Comparison of ENCODE assay signal across 16 cellular contexts in the genomic region with DNA sequence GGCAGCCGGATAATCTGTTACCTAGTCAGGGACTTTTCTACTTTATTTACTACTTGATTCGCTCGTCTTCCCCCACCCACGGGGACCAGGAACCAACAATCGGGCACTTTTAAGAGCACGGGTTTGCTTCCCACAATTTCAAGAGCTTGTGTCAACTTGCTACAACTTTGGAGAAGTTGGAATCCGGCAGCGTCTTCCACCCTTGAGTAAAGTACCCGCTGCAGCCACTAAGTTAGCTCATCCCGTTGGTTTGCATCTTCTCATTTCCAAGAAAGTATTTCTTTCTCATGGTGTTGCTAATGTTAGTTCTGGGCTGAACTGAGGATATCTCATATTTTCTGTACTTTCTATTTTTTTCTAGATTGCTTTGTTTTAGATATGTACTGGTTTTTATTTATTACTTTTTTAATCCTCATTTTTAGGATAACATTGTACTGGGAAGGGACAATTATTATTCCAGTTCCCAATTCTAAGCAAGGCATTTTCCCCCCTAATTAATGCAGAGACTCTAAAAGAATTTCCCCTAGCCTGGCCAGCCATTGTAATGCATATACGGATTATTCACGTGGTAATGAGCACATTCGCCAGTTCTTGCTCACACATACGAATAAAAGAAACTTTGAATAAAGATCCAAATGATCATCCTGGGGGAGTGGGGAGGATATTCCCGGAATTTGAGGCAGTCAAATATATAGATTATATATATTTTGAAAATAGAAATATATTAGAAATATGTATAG. TPM values are rescaled to one million over a fixed set of nuclear protein-coding genes. Genes with fewer than 3 reads are reported as not detected.
DNase-seq lines count a peak whose midpoint lies in the region; ATAC-seq, FAIRE-seq and TF ChIP-seq lines count a peak whose summit lies in the region.
"Had no signal": no experiment of that assay in that cellular context is flagged by ENCODE, and none has a peak within 500 bp of the region (broad histone marks: within the 10 kb centered on the region; RNA-seq: fewer than 3 reads in every experiment).

No MANE protein-coding gene starts in this region.

- H3K27ac ChIP-seq in astrocyte (ENCODE audit: low read depth, low read length): peak overlapping the region; percentile 79
- H3K27ac ChIP-seq in iPS DF 6.9 (ENCODE audit: low read length): peak overlapping the region; percentile 84
- H3K27ac ChIP-seq in temporal lobe (ENCODE audit: low read depth, low read length): peak overlapping the region; percentile 69
- H3K27ac ChIP-seq: lower lobe of right lung, Peyer's patch, tibial artery had no signal

- H3K27me3 Mint-ChIP-seq in astrocyte (ENCODE audit: low read depth, unreplicated experiment): no peaks in the 10 kb centered on the region
- H3K27me3 Mint-ChIP-seq in stimulated activated naive CD8-positive, alpha-beta T cell treated with anti-CD3 and anti-CD28 coated beads, Interleukin-15, amount 100 ng/mL, for 72 hours: peaks cover 39% of the 10 kb centered on the region

- H3K36me3 Mint-ChIP-seq in astrocyte (ENCODE audit: low read depth, unreplicated experiment): no peaks in the 10 kb centered on the region

- peak overlapping the region; percentile 78 for H3K9ac ChIP-seq in astrocyte (ENCODE audit: low read length)

- H3K27ac Mint-ChIP-seq in astrocyte (ENCODE audit: unreplicated experiment): peak overlapping the region; percentile 91
- no peak overlapping the region for H3K27ac Mint-ChIP-seq in stimulated activated naive CD8-positive, alpha-beta T cell treated with anti-CD3 and anti-CD28 coated beads, Interleukin-15, amount 100 ng/mL, for 72 hours
- H3K27ac Mint-ChIP-seq: activated T-helper 1 cell treated with anti-CD3 and anti-CD28 coated beads, Interleukin-12 subunit alpha, Interleukin-12 subunit beta, Interleukin-2, Interleukin-4 antibody, amounts not matched to agents 30 ng/mL and 10 ng/mL and 1 ng/mL, durations not matched to agents 14 hours and 24 hours and 36 hours had no signal

- no peak for TF ChIP-seq CTCF in astrocyte (IDR thresholded peaks at IDR 0.05; ENCODE audit: insufficient read depth, low read depth, low read length)

- H3K4me1 ChIP-seq in astrocyte (ENCODE audit: insufficient read depth, low read length): peaks cover 32% of the 10 kb centered on the region
- H3K4me1 ChIP-seq in iPS DF 6.9 (ENCODE audit: control insufficient read depth, insufficient read depth, low read length): peaks cover 7% of the 10 kb centered on the region

- H3K4me3 ChIP-seq in astrocyte (ENCODE audit: insufficient read depth, low read depth, low read length) (peak overlapping the region; percentile 67), iPS DF 6.9 (ENCODE audit: low read length) (peak overlapping the region; percentile 69)
- H3K4me3 ChIP-seq: lower lobe of right lung, Peyer's patch, tibial artery had no signal

- no peaks in the 10 kb centered on the region for H3K36me3 ChIP-seq in astrocyte (ENCODE audit: insufficient read depth, low read length)
- H3K36me3 ChIP-seq in iPS DF 6.9 (ENCODE audit: control insufficient read depth, insufficient read depth, low read length): peaks cover 5% of the 10 kb centered on the region; the same call in 1 of the 2 replicates
- H3K36me3 ChIP-seq: lower lobe of right lung, Peyer's patch, tibial artery had no signal

- FAIRE-seq in astrocyte (lab: Jason Lieb, UNC): no peak

- WGBS in iPS DF 6.9 (ENCODE audit: insufficient coverage, insufficient read length): no CpG with 5 or more reads among the region's 15 CpGs

- H4K20me1 ChIP-seq in astrocyte (ENCODE audit: insufficient read depth, low read length): no peaks in the 10 kb centered on the region

- H3K27me3 ChIP-seq in astrocyte (ENCODE audit: insufficient read depth, low read length): peaks cover 45% of the 10 kb centered on the region
- H3K27me3 ChIP-seq in iPS DF 6.9 (ENCODE audit: control insufficient read depth, insufficient read depth, low read length): no peaks in the 10 kb centered on the region

- peaks cover 73% of the 10 kb centered on the region for H3K79me2 ChIP-seq in astrocyte (ENCODE audit: insufficient read depth, low read length)

- peaks cover 18% of the 10 kb centered on the region for H3K4me1 Mint-ChIP-seq in astrocyte (ENCODE audit: low read depth, unreplicated experiment)
- peaks cover 14% of the 10 kb centered on the region for H3K4me1 Mint-ChIP-seq in stimulated activated naive CD8-positive, alpha-beta T cell treated with anti-CD3 and anti-CD28 coated beads, Interleukin-15, amount 100 ng/mL, for 72 hours

- DNase-seq in NCI-H1417 (lab: John Stamatoyannopoulos, UW): peak in 2 of 3 experiments; percentile 62 to 79
- no peak for DNase-seq in NCI-H1417 treated with DMSO at 0.1 percent for 48 hours (lab: John Stamatoyannopoulos, UW)
- peak; percentile 63 for DNase-seq in astrocyte (ENCODE audit: low read depth)
- DNase-seq in iPS DF 6.9 (ENCODE audit: low read depth, low spot score): no peak
- no peak for DNase-seq in stimulated activated naive CD8-positive, alpha-beta T cell treated with anti-CD3 and anti-CD28 coated beads, Interleukin-15, amount 100 ng/mL, for 72 hours
- no peak for DNase-seq in NCI-H226
- no peak for DNase-seq in NCI-H187 (lab: John Stamatoyannopoulos, UW)
- DNase-seq: activated CD4-positive, alpha-beta T cell treated with anti-CD3 and anti-CD28 coated beads, Interleukin-2, amount 50 U/mL, for 1 hour; lower lobe of right lung; occipital lobe; Peyer's patch; stimulated activated CD4-positive, alpha-beta T cell treated with anti-CD3 and anti-CD28 coated beads, Interleukin-15, amount 100 ng/mL, for 24 hours; T-helper 2 cell; tibial artery had no signal

- H3K4me2 ChIP-seq in astrocyte (ENCODE audit: low read length): peak overlapping the region; percentile 93

- peak overlapping the region; percentile 87 for H3K4me3 Mint-ChIP-seq in astrocyte (ENCODE audit: unreplicated experiment)
- H3K4me3 Mint-ChIP-seq in stimulated activated naive CD8-positive, alpha-beta T cell treated with anti-CD3 and anti-CD28 coated beads, Interleukin-15, amount 100 ng/mL, for 72 hours: no peak overlapping the region
- H3K4me3 Mint-ChIP-seq: activated T-helper 1 cell treated with anti-CD3 and anti-CD28 coated beads, Interleukin-12 subunit alpha, Interleukin-12 subunit beta, Interleukin-2, Interleukin-4 antibody, amounts not matched to agents 30 ng/mL and 10 ng/mL and 1 ng/mL, durations not matched to agents 14 hours and 24 hours and 36 hours had no signal

- H3K9me3 Mint-ChIP-seq in astrocyte (ENCODE audit: unreplicated experiment): no peaks in the 10 kb centered on the region
- peaks cover 16 to 28% of the 10 kb centered on the region in 2 donors for H3K9me3 Mint-ChIP-seq in stimulated activated naive CD8-positive, alpha-beta T cell treated with anti-CD3 and anti-CD28 coated beads, Interleukin-15, amount 100 ng/mL, for 72 hours
- H3K9me3 Mint-ChIP-seq: activated T-helper 1 cell treated with anti-CD3 and anti-CD28 coated beads, Interleukin-12 subunit alpha, Interleukin-12 subunit beta, Interleukin-2, Interleukin-4 antibody, amounts not matched to agents 30 ng/mL and 10 ng/mL and 1 ng/mL, durations not matched to agents 14 hours and 24 hours and 36 hours had no signal

- no peak for ATAC-seq in stimulated activated naive CD8-positive, alpha-beta T cell treated with anti-CD3 and anti-CD28 coated beads, Interleukin-15, amount 100 ng/mL, for 72 hours
- ATAC-seq: lower lobe of right lung had no signal

- H2AFZ ChIP-seq in astrocyte (ENCODE audit: low read depth, low read length): peak overlapping the region; percentile 45

- no peaks in the 10 kb centered on the region for H3K9me3 ChIP-seq in astrocyte (ENCODE audit: insufficient read depth, low read depth, low read length)
- no peaks in the 10 kb centered on the region for H3K9me3 ChIP-seq in iPS DF 6.9 (ENCODE audit: control insufficient read depth, insufficient read depth, low read length)
- H3K9me3 ChIP-seq: lower lobe of right lung, tibial artery had no signal

RNA-seq across cellular contexts. Expression of a gene that starts 4.0 kb away (rescaled TPM):
- total RNA-seq in astrocyte: 5.2 and 6.5 TPM in 2 replicates
- 72.0 TPM for total RNA-seq in temporal lobe

Comparison
In these comparisons a context has a peak if more than half of its experiments do, and no peak if none do; other contexts are left out.
1. DNase-seq: peak in NCI-H1417 (2 of 3) and astrocyte (single experiment); none in NCI-H1417 treated with DMSO at 0.1 percent for 48 hours (single experiment), iPS DF 6.9 (single experiment), stimulated activated naive CD8-positive, alpha-beta T cell treated with anti-CD3 and anti-CD28 coated beads, Interleukin-15, amount 100 ng/mL, for 72 hours (0 of 2), NCI-H226 (single experiment) and NCI-H187 (0 of 2).
2. Peak in every context shown above with its lines, with median percentiles within 50 percentile points of each other: H3K27ac ChIP-seq.